13 cellular contexts compared by ENCODE assay signal in the genomic region with DNA sequence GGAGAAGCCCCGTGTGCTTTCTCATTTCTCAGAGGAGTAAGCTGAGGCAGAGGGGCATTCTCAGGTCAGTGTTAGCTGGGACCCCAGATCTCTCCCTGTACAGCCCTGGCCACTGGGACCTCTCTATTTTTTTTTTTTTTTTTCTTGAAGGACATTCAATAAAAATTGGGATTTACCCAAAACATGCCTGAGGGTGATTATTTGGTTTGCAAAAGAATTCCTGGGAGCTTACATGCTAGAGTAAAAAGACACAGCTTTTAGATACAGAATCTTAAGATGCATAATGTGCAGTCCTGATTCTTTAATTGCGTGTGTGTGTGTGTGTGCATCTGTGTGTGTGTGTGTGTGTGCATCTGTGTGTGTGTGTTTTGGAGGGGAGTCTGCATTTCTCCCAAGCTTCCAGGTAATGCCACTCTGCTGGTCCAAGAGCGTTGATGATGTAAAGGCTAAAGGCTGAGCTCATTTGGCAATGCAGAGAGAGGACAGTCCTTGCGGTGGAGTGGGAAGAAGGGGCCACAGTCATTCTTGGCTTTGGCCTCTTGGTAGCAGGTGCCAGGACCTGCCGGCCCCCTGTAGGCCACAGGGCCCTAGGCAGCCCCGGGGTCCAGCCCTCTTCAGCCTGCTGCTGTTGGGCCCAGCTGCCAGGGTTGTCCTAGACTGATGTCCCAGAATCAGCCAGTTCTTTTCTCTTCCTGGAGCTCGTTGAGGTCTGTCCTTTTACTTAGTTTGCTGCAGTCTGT. TPM values are rescaled to one million over a fixed set of nuclear protein-coding genes. Genes with fewer than 3 reads are reported as not detected.
DNase-seq lines count a peak whose midpoint lies in the region; ATAC-seq, FAIRE-seq and TF ChIP-seq lines count a peak whose summit lies in the region.
"Had no signal": no experiment of that assay in that cellular context is flagged by ENCODE, and none has a peak within 500 bp of the region (broad histone marks: within the 10 kb centered on the region; RNA-seq: fewer than 3 reads in every experiment).

No MANE protein-coding gene starts in this region.

- peak overlapping the region; percentile 19 for H3K27ac Mint-ChIP-seq in HFFc6
- peak overlapping the region in 1 of 2 donors; percentile 56 for H3K27ac Mint-ChIP-seq in natural killer cell

- H3K36me3 ChIP-seq in BE2C, result no peaks in the 10 kb centered on the region
- peaks cover 3 to 60% (median 15%) of the 10 kb centered on the region in 3 donors for H3K36me3 ChIP-seq in esophagus squamous epithelium
- H3K36me3 ChIP-seq in rectal smooth muscle tissue (ENCODE audit: control insufficient read depth, insufficient read depth, low read length), result peaks cover 5% of the 10 kb centered on the region

- no peak for TF ChIP-seq POLR2A in esophagus squamous epithelium (IDR thresholded peaks at IDR 0.05)

- 0 out of 2 replicates have a peak, but pooled peaks cover 8% of the 10 kb centered on the region for H3K36me3 Mint-ChIP-seq in HFFc6 (ENCODE audit: low read depth)
- no peaks in the 10 kb centered on the region for H3K36me3 Mint-ChIP-seq in natural killer cell

- H3K27me3 Mint-ChIP-seq in HFFc6 (ENCODE audit: insufficient read depth) (0 out of 2 replicates have a peak, but pooled peaks cover 2% of the 10 kb centered on the region), natural killer cell (ENCODE audit: low read depth in 2 of 2) (no peaks in the 10 kb centered on the region)

- no peak overlapping the region for H3K4me3 ChIP-seq in BE2C (ENCODE audit: low read depth, low read length)
- H3K4me3 ChIP-seq in esophagus squamous epithelium, result no peak overlapping the region
- no peak overlapping the region for H3K4me3 ChIP-seq in rectal smooth muscle tissue (ENCODE audit: low read length)

- DNase-seq in BE2C (no peak), HFFc6 (no peak), esophagus squamous epithelium (lab: John Stamatoyannopoulos, UW) (no peak), natural killer cell (no peak), GM03348 (ENCODE audit: low spot score) (no peak), HTR-8/SVneo (ENCODE audit: insufficient read length, low spot score) (no peak)
- DNase-seq: activated CD4-positive, alpha-beta T cell treated with anti-CD3 and anti-CD28 coated beads for 1 hour; activated T-cell treated with anti-CD3 and anti-CD28 coated beads, Interleukin-2, amount 50 U/mL, for 48 hours; erythroblast; Karpas-422; NCI-H2107 had no signal

- FAIRE-seq in HTR-8/SVneo (lab: Jason Lieb, UNC), result no peak

- H3K4me1 Mint-ChIP-seq in HFFc6 (ENCODE audit: low read depth) (peaks cover 42% of the 10 kb centered on the region), natural killer cell (peaks cover under 1 to 18% of the 10 kb centered on the region in 2 donors)

- WGBS in esophagus squamous epithelium, 2 donors, result 63 to 72% methylated on average over 2 to 7 of the region's 7 CpGs

- no peak overlapping the region for H3K4me3 Mint-ChIP-seq in HFFc6
- H3K4me3 Mint-ChIP-seq in natural killer cell, result no peak overlapping the region

- intact Hi-C loops in esophagus squamous epithelium (cut with DNase I), result no loop called here
- intact Hi-C loops in natural killer cell (cut with micrococcal nuclease), result no loop called here

- H3K27ac ChIP-seq in esophagus squamous epithelium (peak overlapping the region; percentile 3 to 89 (median 82)), rectal smooth muscle tissue (ENCODE audit: low read depth, low read length) (peak overlapping the region; percentile 91)

- H3K9me3 Mint-ChIP-seq in HFFc6, result no peaks in the 10 kb centered on the region
- H3K9me3 Mint-ChIP-seq in natural killer cell, result no peaks in the 10 kb centered on the region

- H3K27me3 ChIP-seq in BE2C (no peaks in the 10 kb centered on the region), esophagus squamous epithelium (no peaks in the 10 kb centered on the region), rectal smooth muscle tissue (ENCODE audit: control insufficient read depth, insufficient read depth, low read length) (no peaks in the 10 kb centered on the region)

- ATAC-seq in natural killer cell (no peak), GM21447 (IDR thresholded peaks at IDR 0.05; ENCODE audit: unreplicated experiment) (no peak)

- H3K4me1 ChIP-seq in BE2C (peaks cover 44% of the 10 kb centered on the region), esophagus squamous epithelium (peaks cover 35 to 59% (median 47%) of the 10 kb centered on the region in 3 donors), rectal smooth muscle tissue (ENCODE audit: control insufficient read depth, insufficient read depth, low read length) (peaks cover 53% of the 10 kb centered on the region)

- no peaks in the 10 kb centered on the region for H3K9me3 ChIP-seq in BE2C
- no peaks in the 10 kb centered on the region for H3K9me3 ChIP-seq in esophagus squamous epithelium

- no peak overlapping the region for H3K9ac ChIP-seq in rectal smooth muscle tissue (ENCODE audit: low read length)

- TF ChIP-seq CTCF in BE2C (IDR thresholded peaks at IDR 0.05; ENCODE audit: low read depth, low read length), result peak; percentile 19; the same call in 1 of the 2 replicates
- TF ChIP-seq CTCF in HFFc6 (IDR thresholded peaks at IDR 0.05), result peak; percentile 25; the same call in 1 of the 2 replicates
- no peak for TF ChIP-seq CTCF in esophagus squamous epithelium (IDR thresholded peaks at IDR 0.05)
- no peak for TF ChIP-seq CTCF in natural killer cell (IDR thresholded peaks at IDR 0.05)

RNA-seq across cellular contexts. Expression of a gene that starts 48.6 kb away (rescaled TPM):
- 19.2 TPM for polyA plus RNA-seq in BE2C (2012; ENCODE audit: insufficient read depth, insufficient read length, low read depth)
- total RNA-seq in HFFc6 (2021; fragmentation: NEBNext Ultra II Directional; extraction: Animal tissue kit (Norgen Biotek cat#: 25700)), result 10 to 100 TPM; 17.6 to 27.7 (median 23.2) TPM
- 10 to 100 TPM; 13.7 to 31.3 (median 28.2) TPM for total RNA-seq in esophagus squamous epithelium
- total RNA-seq in natural killer cell, result 10 to 100 TPM; 27.2 to 41.4 (median 35.6) TPM

Comparison
In these comparisons a context has a peak if more than half of its experiments do, and no peak if none do; other contexts are left out.
1. CTCF ChIP-seq: peak in BE2C (single experiment) and HFFc6 (single experiment); none in esophagus squamous epithelium (0 of 6) and natural killer cell (single experiment).